ENCODE assay signal across 8 cellular contexts in the genomic region with DNA sequence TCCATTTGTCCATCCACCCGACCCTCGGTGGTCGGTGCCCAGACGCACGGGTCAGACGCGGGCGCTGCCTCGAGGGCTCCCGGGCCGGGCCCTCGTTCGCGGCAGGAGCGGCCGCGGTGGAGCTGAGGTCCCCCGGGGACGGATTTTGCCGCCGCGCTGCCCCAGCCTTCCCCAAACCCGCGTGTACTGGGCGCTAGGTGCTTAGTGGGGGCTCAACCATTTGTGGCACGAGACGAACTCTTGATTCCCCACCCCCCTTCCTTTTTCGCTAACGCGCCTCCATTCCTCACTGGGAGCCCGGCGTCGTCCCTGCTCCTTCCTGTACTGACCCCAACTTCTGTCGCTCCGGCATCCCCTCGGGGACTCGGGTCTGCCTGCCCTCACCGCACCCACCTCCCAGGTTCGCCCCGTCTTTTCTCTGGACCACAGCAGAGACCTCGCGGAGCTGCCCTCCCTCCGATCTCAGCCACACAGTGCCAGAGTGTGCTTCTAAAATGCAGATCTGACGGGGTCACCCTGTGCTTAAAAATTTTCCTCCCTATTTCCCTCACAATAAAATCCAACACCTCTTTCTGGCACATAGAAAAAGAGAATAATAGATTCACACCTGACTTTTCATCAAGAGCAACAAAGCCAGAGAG. TPM values are rescaled to one million over a fixed set of nuclear protein-coding genes. Genes with fewer than 3 reads are reported as not detected.
A peak's percentile ranks its signal among the peaks of the same experiment; 100 is the strongest.
DNase-seq lines count a peak whose midpoint lies in the region; ATAC-seq and TF ChIP-seq lines count a peak whose summit lies in the region.

No MANE protein-coding gene starts in this region.

- peaks cover 2% of the 10 kb centered on the region for H3K36me3 Mint-ChIP-seq in activated T-cell treated with anti-CD3 and anti-CD28 coated beads, Interleukin-2, amount 50 U/mL, for 4 hours (ENCODE audit: insufficient read depth)
- peaks cover 13% of the 10 kb centered on the region for H3K36me3 Mint-ChIP-seq in activated B cell treated with CpG ODN at 0.5 μM for 24 hours (ENCODE audit: low read depth)
- peaks cover 9% of the 10 kb centered on the region for H3K36me3 Mint-ChIP-seq in stimulated activated memory B cell treated with anti-CD40 and anti-IgM and Interleukin-4, amounts not matched to agents 10 μg/mL and 1 μg/mL and 100 μg/mL, for 72 hours

- POLR2A ChIA-PET in activated B cell treated with CpG ODN at 0.5 μM for 24 hours (lab: Charles Lee) = interaction anchor here (1.0 to 5.6 kb wide), 5 partner anchors 87 to 282 kb away, joined by 3 to 88 read pairs (median 4); a partner anchor contains a TSS

- ATAC-seq in activated T-cell treated with anti-CD3 and anti-CD28 coated beads, Interleukin-2, amount 50 U/mL, for 4 hours = no peak
- ATAC-seq in activated B cell treated with CpG ODN at 0.5 μM for 24 hours (ENCODE audit: low read depth) = no peak
- ATAC-seq in stimulated activated memory B cell treated with anti-CD40 and anti-IgM and Interleukin-4, amounts not matched to agents 10 μg/mL and 1 μg/mL and 100 μg/mL, for 72 hours = peak; percentile 1

- H3K36me3 ChIP-seq in hepatocyte (replicated peaks; ENCODE audit: insufficient read depth, low read depth) = no peaks in the 10 kb centered on the region

- CTCF ChIA-PET in activated B cell treated with CpG ODN at 0.5 μM for 24 hours (lab: Charles Lee) = interaction anchor here (0.5 to 0.6 kb wide), 2 partner anchors 158 to 168 kb away, joined by 3 read pairs; no protein-coding TSS in a partner anchor

- intact Hi-C loops in activated B cell treated with CpG ODN at 0.5 μM for 24 hours (cut with micrococcal nuclease) = loop anchor here (2.0 to 10.0 kb wide), 6 partner anchors 17 to 367 kb away; a partner anchor contains a TSS

- H3K27ac Mint-ChIP-seq in activated B cell treated with CpG ODN at 0.5 μM for 24 hours = peak overlapping the region; percentile 76
- H3K27ac Mint-ChIP-seq in stimulated activated memory B cell treated with anti-CD40 and anti-IgM and Interleukin-4, amounts not matched to agents 10 μg/mL and 1 μg/mL and 100 μg/mL, for 72 hours = peak overlapping the region; percentile 79

- H3K4me1 ChIP-seq in hepatocyte (ENCODE audit: insufficient read depth) = peaks cover 9% of the 10 kb centered on the region

- no peaks in the 10 kb centered on the region for H3K9me2 ChIP-seq in hepatocyte (replicated peaks; ENCODE audit: insufficient read depth)

- no peaks in the 10 kb centered on the region for H4K20me1 ChIP-seq in hepatocyte (ENCODE audit: insufficient read depth, poor library complexity, severe bottlenecking)

- peaks cover 36% of the 10 kb centered on the region for H3K4me1 Mint-ChIP-seq in activated T-cell treated with anti-CD3 and anti-CD28 coated beads, Interleukin-2, amount 50 U/mL, for 4 hours (ENCODE audit: low read depth)
- H3K4me1 Mint-ChIP-seq in activated B cell treated with CpG ODN at 0.5 μM for 24 hours = peaks cover 39% of the 10 kb centered on the region
- H3K4me1 Mint-ChIP-seq in stimulated activated memory B cell treated with anti-CD40 and anti-IgM and Interleukin-4, amounts not matched to agents 10 μg/mL and 1 μg/mL and 100 μg/mL, for 72 hours = peaks cover 43% of the 10 kb centered on the region

- peak overlapping the region; percentile 21 for H3K27ac ChIP-seq in hepatocyte

- no peaks in the 10 kb centered on the region for H3K9me3 ChIP-seq in hepatocyte (ENCODE audit: low read depth)

- no peak for DNase-seq in activated T-cell treated with anti-CD3 and anti-CD28 coated beads, Interleukin-2, amount 50 U/mL, for 4 hours
- no peak for DNase-seq in activated T-cell treated with anti-CD3 and anti-CD28 coated beads, Interleukin-2, amount 50 U/mL, for 1 hour
- DNase-seq in activated B cell treated with CpG ODN at 0.5 μM for 24 hours (no peak), hepatocyte (ENCODE audit: low spot score) (peak; percentile 7), COLO668 (lab: John Stamatoyannopoulos, UW; ENCODE audit: unreplicated experiment) (no peak), NCI-H345 treated with DMSO at 0.1 percent for 48 hours (lab: John Stamatoyannopoulos, UW; ENCODE audit: unreplicated experiment) (no peak)
- no peak for DNase-seq in stimulated activated CD4-positive, alpha-beta T cell treated with anti-CD3 and anti-CD28 coated beads, Interleukin-15, amount 100 ng/mL, for 24 hours

- peak overlapping the region; percentile 36 for H3K4me3 ChIP-seq in hepatocyte

- peaks cover 27% of the 10 kb centered on the region for H3K27me3 ChIP-seq in hepatocyte

- WGBS in hepatocyte (ENCODE audit: low lambda C conversion rate, missing lambda C conversion rate) = 7% methylated on average over 42 of the region's 44 CpGs

- peak overlapping the region; percentile 96 for H3K4me2 ChIP-seq in hepatocyte

- H3K79me2 ChIP-seq in hepatocyte = no peaks in the 10 kb centered on the region

- H3K4me3 Mint-ChIP-seq in activated T-cell treated with anti-CD3 and anti-CD28 coated beads, Interleukin-2, amount 50 U/mL, for 4 hours = peak overlapping the region; percentile 84
- peak overlapping the region; percentile 84 for H3K4me3 Mint-ChIP-seq in activated B cell treated with CpG ODN at 0.5 μM for 24 hours
- H3K4me3 Mint-ChIP-seq in stimulated activated memory B cell treated with anti-CD40 and anti-IgM and Interleukin-4, amounts not matched to agents 10 μg/mL and 1 μg/mL and 100 μg/mL, for 72 hours = peak overlapping the region; percentile 83

- H3K9me3 Mint-ChIP-seq in activated T-cell treated with anti-CD3 and anti-CD28 coated beads, Interleukin-2, amount 50 U/mL, for 4 hours = no peaks in the 10 kb centered on the region
- no peaks in the 10 kb centered on the region for H3K9me3 Mint-ChIP-seq in activated B cell treated with CpG ODN at 0.5 μM for 24 hours
- H3K9me3 Mint-ChIP-seq in stimulated activated memory B cell treated with anti-CD40 and anti-IgM and Interleukin-4, amounts not matched to agents 10 μg/mL and 1 μg/mL and 100 μg/mL, for 72 hours = no peaks in the 10 kb centered on the region

- H3K27me3 Mint-ChIP-seq in activated T-cell treated with anti-CD3 and anti-CD28 coated beads, Interleukin-2, amount 50 U/mL, for 4 hours (ENCODE audit: low read depth) = peaks cover 3% of the 10 kb centered on the region
- H3K27me3 Mint-ChIP-seq in activated B cell treated with CpG ODN at 0.5 μM for 24 hours = peaks cover 16% of the 10 kb centered on the region
- H3K27me3 Mint-ChIP-seq in stimulated activated memory B cell treated with anti-CD40 and anti-IgM and Interleukin-4, amounts not matched to agents 10 μg/mL and 1 μg/mL and 100 μg/mL, for 72 hours = peaks cover 16% of the 10 kb centered on the region

- H2AFZ ChIP-seq in hepatocyte = peak overlapping the region; percentile 98

- TF ChIP-seq CTCF in activated B cell treated with CpG ODN at 0.5 μM for 24 hours (IDR thresholded peaks at IDR 0.05) (no peak), hepatocyte (IDR thresholded peaks at IDR 0.05; ENCODE audit: poor library complexity) (no peak)

RNA-seq across cellular contexts. Expression of a gene that starts 0.9 kb away (rescaled TPM):
- total RNA-seq in activated T-cell treated with anti-CD3 and anti-CD28 coated beads, Interleukin-2, amount 50 U/mL, for 4 hours = 10 to 100 TPM; 14.2 to 17.6 (median 14.8) TPM
- total RNA-seq in activated B cell treated with CpG ODN at 0.5 μM for 24 hours = 42.6 and 45.4 TPM in 2 replicates
- total RNA-seq in hepatocyte = 3.2 and 9.6 TPM in 2 replicates
- polyA plus RNA-seq in hepatocyte = 4.2 and 9.5 TPM in 2 replicates

RNA-seq across cellular contexts. Expression of a gene that starts 56.3 kb away (rescaled TPM):
- total RNA-seq in activated T-cell treated with anti-CD3 and anti-CD28 coated beads, Interleukin-2, amount 50 U/mL, for 4 hours = under 1 TPM in 2 of 3 donors, not detected in 1; 0.79 to 0.82 TPM
- total RNA-seq in activated B cell treated with CpG ODN at 0.5 μM for 24 hours (1.4 TPM in 2 replicates), hepatocyte (not detected in 2 replicates)
- not detected in 2 replicates for polyA plus RNA-seq in hepatocyte
